8 cellular contexts compared by ENCODE assay signal in genomic region chr3:195001961-195002861, GRCh38.
DNase-seq lines count a peak whose midpoint lies in the region; ATAC-seq and TF ChIP-seq lines count a peak whose summit lies in the region.

No MANE protein-coding gene starts in this region.

- H3K9me3 ChIP-seq in suprapubic skin = no peaks in the 10 kb centered on the region

- H3K4me3 Mint-ChIP-seq in activated naive CD4-positive, alpha-beta T cell treated with anti-CD3 and anti-CD28 coated beads, Interleukin-2, amount 10 ng/mL, durations not matched to agents 7 days and 5 days = no peak overlapping the region
- H3K4me3 Mint-ChIP-seq in immature natural killer cell = no peak overlapping the region

- H3K4me1 Mint-ChIP-seq in activated naive CD4-positive, alpha-beta T cell treated with anti-CD3 and anti-CD28 coated beads, Interleukin-2, amount 10 ng/mL, durations not matched to agents 7 days and 5 days = no peaks in the 10 kb centered on the region
- no peaks in the 10 kb centered on the region for H3K4me1 Mint-ChIP-seq in immature natural killer cell

- DNase-seq in activated naive CD4-positive, alpha-beta T cell treated with anti-CD3 and anti-CD28 coated beads, Interleukin-2, amount 10 ng/mL, durations not matched to agents 7 days and 5 days = peak; percentile 29
- DNase-seq in activated naive CD4-positive, alpha-beta T cell (lab: John Stamatoyannopoulos, UW) = no peak
- DNase-seq in HT1080 (ENCODE audit: low read depth) (peak; percentile 58), NCI-H526 (lab: John Stamatoyannopoulos, UW) (peak; percentile 96), astrocyte of the cerebellum (ENCODE audit: low read depth) (no peak), immature natural killer cell (peak; percentile 6 to 22 (median 14)), suprapubic skin (ENCODE audit: low spot score in 2 of 2) (peak in 1 of 2 donors; percentile 71)

- CTCF ChIA-PET in activated naive CD4-positive, alpha-beta T cell treated with anti-CD3 and anti-CD28 coated beads, Interleukin-2, amount 10 ng/mL, durations not matched to agents 7 days and 5 days (lab: Charles Lee) = interaction anchor here (0.6 to 1.0 kb wide), 2 partner anchors 104 to 313 kb away, joined by 4 read pairs; no protein-coding TSS in a partner anchor

- peaks cover 27% of the 10 kb centered on the region for H3K4me1 ChIP-seq in suprapubic skin

- no peak overlapping the region for H3K27ac Mint-ChIP-seq in activated naive CD4-positive, alpha-beta T cell treated with anti-CD3 and anti-CD28 coated beads, Interleukin-2, amount 10 ng/mL, durations not matched to agents 7 days and 5 days
- no peak overlapping the region for H3K27ac Mint-ChIP-seq in immature natural killer cell

- H3K4me3 ChIP-seq in astrocyte of the cerebellum (ENCODE audit: low read depth, low read length) = no peak overlapping the region
- no peak overlapping the region for H3K4me3 ChIP-seq in suprapubic skin

- in situ Hi-C loops in astrocyte of the cerebellum (cut with HindIII; ENCODE audit: low sequenced_read_pairs) = no loop called here

- H3K9me3 Mint-ChIP-seq in activated naive CD4-positive, alpha-beta T cell treated with anti-CD3 and anti-CD28 coated beads, Interleukin-2, amount 10 ng/mL, durations not matched to agents 7 days and 5 days = no peaks in the 10 kb centered on the region
- H3K9me3 Mint-ChIP-seq in immature natural killer cell = no peaks in the 10 kb centered on the region

- peaks cover 27% of the 10 kb centered on the region for H3K27me3 Mint-ChIP-seq in activated naive CD4-positive, alpha-beta T cell treated with anti-CD3 and anti-CD28 coated beads, Interleukin-2, amount 10 ng/mL, durations not matched to agents 7 days and 5 days
- H3K27me3 Mint-ChIP-seq in immature natural killer cell (ENCODE audit: low read depth in 3 of 3) = peaks cover 4 to 15% (median 5%) of the 10 kb centered on the region in 3 donors

- H3K36me3 Mint-ChIP-seq in activated naive CD4-positive, alpha-beta T cell treated with anti-CD3 and anti-CD28 coated beads, Interleukin-2, amount 10 ng/mL, durations not matched to agents 7 days and 5 days = no peaks in the 10 kb centered on the region
- H3K36me3 Mint-ChIP-seq in immature natural killer cell = no peaks in the 10 kb centered on the region

- no peaks in the 10 kb centered on the region for H3K27me3 ChIP-seq in suprapubic skin

- ATAC-seq in GM21619 (IDR thresholded peaks at IDR 0.05; ENCODE audit: unreplicated experiment) = no peak

- no peak for TF ChIP-seq EP300 in suprapubic skin (IDR thresholded peaks at IDR 0.05)

- 10% methylated on average over 7 of the region's 9 CpGs for WGBS in suprapubic skin

- TF ChIP-seq POLR2A in suprapubic skin (IDR thresholded peaks at IDR 0.05) = no peak

- TF ChIP-seq CTCF in astrocyte of the cerebellum (IDR thresholded peaks at IDR 0.05; ENCODE audit: low read depth, low read length, missing control alignments) (peak; percentile 58), suprapubic skin (IDR thresholded peaks at IDR 0.05) (peak in 1 of 2 donors; percentile 46)

- no peaks in the 10 kb centered on the region for H3K36me3 ChIP-seq in suprapubic skin

- peak overlapping the region; percentile 74 for H3K27ac ChIP-seq in suprapubic skin

Comparison
In these comparisons a context has a peak if more than half of its experiments do, and no peak if none do; other contexts are left out.
1. DNase-seq: peak in activated naive CD4-positive, alpha-beta T cell treated with anti-CD3 and anti-CD28 coated beads, Interleukin-2, amount 10 ng/mL, durations not matched to agents 7 days and 5 days (single experiment), HT1080 (single experiment), NCI-H526 (2 of 2) and immature natural killer cell (3 of 3); none in activated naive CD4-positive, alpha-beta T cell (0 of 4) and astrocyte of the cerebellum (single experiment).